In genomic region chr2:201618744-201619654, GRCh38 we compare ENCODE assay signal across 1 cellular context.
TF ChIP-seq lines count a peak whose summit lies in the region.

No MANE protein-coding gene starts in this region.

TF ChIP-seq in GM23338, 12 proteins besides CTCF, POLR2A, EP300 and RAD21 (continued from another document):
- no peak for TF ChIP-seq ZNF462 (CRISPR knock-in tag; IDR thresholded peaks at IDR 0.05)
- no peak for TF ChIP-seq ETS1 (IDR thresholded peaks at IDR 0.05)
- TF ChIP-seq NANOG (IDR thresholded peaks at IDR 0.05; ENCODE audit: borderline replicate concordance): no peak
- no peak for TF ChIP-seq ZNF114 (CRISPR knock-in tag; IDR thresholded peaks at IDR 0.05)
- no peak for TF ChIP-seq REST (IDR thresholded peaks at IDR 0.05; ENCODE audit: unreplicated experiment)
- no peak for TF ChIP-seq POLR2AphosphoS5 (IDR thresholded peaks at IDR 0.05; ENCODE audit: low read depth)
- no peak for TF ChIP-seq CREB1 (CRISPR knock-in tag; IDR thresholded peaks at IDR 0.05; ENCODE audit: low read depth)
